10 cellular contexts compared by ENCODE assay signal in genomic region chr4:5712517-5712916, GRCh38. TPM values are rescaled to one million over a fixed set of nuclear protein-coding genes. Genes with fewer than 3 reads are reported as not detected.
DNase-seq lines count a peak whose midpoint lies in the region; ATAC-seq, FAIRE-seq and TF ChIP-seq lines count a peak whose summit lies in the region.
"Had no signal": no experiment of that assay in that cellular context is flagged by ENCODE, and none has a peak within 500 bp of the region (broad histone marks: within the 10 kb centered on the region; RNA-seq: fewer than 3 reads in every experiment).

No MANE protein-coding gene starts in this region.

- intact Hi-C loops in activated CD4-positive, alpha-beta T cell treated with anti-CD3 and anti-CD28 coated beads for 36 hours (cut with DNase I, micrococcal nuclease): loop anchor here in 1 of 2 experiments (1.0 kb wide), 1 partner anchor 46 kb away; no protein-coding TSS in a partner anchor
- intact Hi-C loops in K562 (cut with micrococcal nuclease) (no loop called here), left lung (cut with DNase I) (no loop called here)

- no peak overlapping the region for H3K4ac ChIP-seq in trophoblast cell (ENCODE audit: low read depth, low read length)

- no peak overlapping the region for H4K12ac ChIP-seq in trophoblast cell (ENCODE audit: low read depth, low read length)

- no peak overlapping the region for H3K4me3 Mint-ChIP-seq in activated CD4-positive, alpha-beta T cell treated with anti-CD3 and anti-CD28 coated beads for 36 hours

- peaks cover 26% of the 10 kb centered on the region for H3K9me3 Mint-ChIP-seq in activated CD4-positive, alpha-beta T cell treated with anti-CD3 and anti-CD28 coated beads for 36 hours (ENCODE audit: low read depth)

- H2BK12ac ChIP-seq in trophoblast cell (ENCODE audit: low read length): no peak overlapping the region

- ATAC-seq in activated CD4-positive, alpha-beta T cell treated with anti-CD3 and anti-CD28 coated beads for 36 hours: peak; percentile 66
- ATAC-seq in HG03432 (IDR thresholded peaks at IDR 0.05; ENCODE audit: unreplicated experiment): peak; percentile 56
- no peak for ATAC-seq in K562
- no peak for ATAC-seq in left lung
- ATAC-seq: left cardiac atrium had no signal

- TSS peak; percentile 41 for BruUV-seq in K562 (replicated peaks; lab: Mats Ljungman, UMichigan)

- no peak overlapping the region for H2BK120ac ChIP-seq in trophoblast cell (ENCODE audit: insufficient read depth, low read length, poor library complexity)

- in situ Hi-C loops in K562 (cut with MboI): no loop called here

- no peaks in the 10 kb centered on the region for H4K20me1 ChIP-seq in K562 (replicated peaks; ENCODE audit: control insufficient read depth, insufficient read depth, low read length)

- no peaks in the 10 kb centered on the region for H3K9me1 ChIP-seq in K562 (ENCODE audit: control insufficient read depth, insufficient read depth, low read length)

- H3K36me3 Mint-ChIP-seq in activated CD4-positive, alpha-beta T cell treated with anti-CD3 and anti-CD28 coated beads for 36 hours (ENCODE audit: low read depth): peaks cover 1% of the 10 kb centered on the region

- 7% methylated on average over 7 of the region's 7 CpGs for WGBS in K562 (ENCODE audit: insufficient coverage, low coverage, missing lambda C conversion rate)
- no CpG with 5 or more reads among the region's 7 CpGs for WGBS in trophoblast cell (ENCODE audit: extremely low coverage, insufficient coverage, insufficient read length)

- H3K4me2 ChIP-seq in K562 (ENCODE audit: insufficient read depth, low read length) (no peak overlapping the region), trophoblast cell (ENCODE audit: low read length) (no peak overlapping the region)

- peak overlapping the region; percentile 18 for H3K23ac ChIP-seq in trophoblast cell (ENCODE audit: low read length)

- H3K79me2 ChIP-seq in K562 (ENCODE audit: control insufficient read depth, insufficient read depth, low read length) (no peaks in the 10 kb centered on the region), trophoblast cell (ENCODE audit: control insufficient read depth, insufficient read depth, low read length, poor library complexity) (peaks cover 7% of the 10 kb centered on the region)

- peaks cover 0 to 20% of the 10 kb centered on the region in 2 experiments; a peak in 4 of 5 replicates for H3K4me1 ChIP-seq in K562 (replicated peaks in 1 of 2; ENCODE audit: control insufficient read depth in 2 of 2, insufficient read depth in 2 of 2, low read length in 2 of 2)
- H3K4me1 ChIP-seq in trophoblast cell (ENCODE audit: control insufficient read depth in 1 of 2, insufficient read depth in 2 of 2, low read length in 2 of 2): peaks cover 6 to 23% of the 10 kb centered on the region in 2 experiments
- H3K4me1 ChIP-seq in left lung: peaks cover 5 to 21% of the 10 kb centered on the region in 2 donors

- H4K8ac ChIP-seq in trophoblast cell (ENCODE audit: low read depth, low read length): no peak overlapping the region

- H3K79me1 ChIP-seq in trophoblast cell (ENCODE audit: low read length): peaks cover 13% of the 10 kb centered on the region

- peak; percentile 44 for DNase-seq in activated CD4-positive, alpha-beta T cell treated with anti-CD3 and anti-CD28 coated beads for 36 hours
- DNase-seq in activated CD4-positive, alpha-beta T cell treated with anti-CD3 and anti-CD28 coated beads, Interleukin-2, amount 50 U/mL, for 4 hours: no peak
- no peak for DNase-seq in K562 (ENCODE audit: extremely low read depth in 1 of 4, low spot score in 3 of 4)
- peak; percentile 32 to 36 for DNase-seq in trophoblast cell
- DNase-seq in left lung: no peak
- DNase-seq in NCI-H1092 (lab: John Stamatoyannopoulos, UW): no peak
- DNase-seq in globus pallidus (ENCODE audit: low spot score): no peak
- DNase-seq: AML-193, left cardiac atrium had no signal

- FAIRE-seq in K562 (lab: Jason Lieb, UNC): no peak

- no peak overlapping the region for H4K91ac ChIP-seq in trophoblast cell (ENCODE audit: low read depth, low read length)

- peaks cover 2 to 18% of the 10 kb centered on the region in 2 experiments; a peak in 3 of 5 replicates for H3K27me3 ChIP-seq in K562 (ENCODE audit: control insufficient read depth in 2 of 2, insufficient read depth in 2 of 2, low read length in 2 of 2)
- no peaks in the 10 kb centered on the region for H3K27me3 ChIP-seq in trophoblast cell (ENCODE audit: insufficient read depth, low read length)
- peaks cover 0 to 62% of the 10 kb centered on the region in 2 donors for H3K27me3 ChIP-seq in left lung

- H3K36me3 ChIP-seq in K562 (ENCODE audit: control insufficient read depth, insufficient read depth, low read length) (no peaks in the 10 kb centered on the region), trophoblast cell (ENCODE audit: control insufficient read depth in 1 of 2, insufficient read depth in 2 of 2, low read length in 2 of 2) (no peaks in the 10 kb centered on the region), left lung (no peaks in the 10 kb centered on the region)

- no peak overlapping the region for H3K18ac ChIP-seq in trophoblast cell (ENCODE audit: low read length)

- no peak overlapping the region for H3K27ac ChIP-seq in K562 (ENCODE audit: extremely low read depth, low read depth, low read length)
- H3K27ac ChIP-seq in trophoblast cell (ENCODE audit: low read depth, low read length): no peak overlapping the region
- H3K27ac ChIP-seq in left lung: no peak overlapping the region

- no peak overlapping the region for H3K9ac ChIP-seq in K562 (ENCODE audit: insufficient read depth in 1 of 2, low read depth in 2 of 2, low read length in 2 of 2)
- no peak overlapping the region for H3K9ac ChIP-seq in trophoblast cell (ENCODE audit: low read length)

- H2AK5ac ChIP-seq in trophoblast cell (ENCODE audit: low read length): no peak overlapping the region

- H3K4me1 Mint-ChIP-seq in activated CD4-positive, alpha-beta T cell treated with anti-CD3 and anti-CD28 coated beads for 36 hours: peaks cover 16% of the 10 kb centered on the region

- H3K4me3 ChIP-seq in K562 (no peak overlapping the region), trophoblast cell (ENCODE audit: low read depth, low read length) (no peak overlapping the region), left lung (peak overlapping the region in 1 of 2 donors; percentile 45)

- H2BK5ac ChIP-seq in trophoblast cell (ENCODE audit: low read depth, low read length, poor library complexity): no peak overlapping the region

- TF ChIP-seq CTCF in K562 (IDR thresholded peaks at IDR 0.05 in 2 of 3, conservative IDR thresholded peaks at IDR 0.05 in 1 of 3; ENCODE audit: insufficient read depth in 2 of 3, low read depth in 1 of 3, low read length in 3 of 3) (no peak), left lung (IDR thresholded peaks at IDR 0.05) (no peak)

- POLR2A ChIA-PET in activated CD4-positive, alpha-beta T cell treated with anti-CD3 and anti-CD28 coated beads for 36 hours (lab: Charles Lee): no interaction called here
- POLR2A ChIA-PET in K562 (lab: Yijun Ruan, JAX): no interaction called here

- CTCF ChIA-PET in activated CD4-positive, alpha-beta T cell treated with anti-CD3 and anti-CD28 coated beads for 36 hours (lab: Charles Lee): no interaction called here
- CTCF ChIA-PET in K562 (lab: Yijun Ruan, JAX; ENCODE audit: low intra/inter-chr PET ratio): no interaction called here

- no peak overlapping the region for H3K27ac Mint-ChIP-seq in activated CD4-positive, alpha-beta T cell treated with anti-CD3 and anti-CD28 coated beads for 36 hours

- H3K27me3 Mint-ChIP-seq in activated CD4-positive, alpha-beta T cell treated with anti-CD3 and anti-CD28 coated beads for 36 hours: peaks cover 36% of the 10 kb centered on the region

- H3K9me3 ChIP-seq in K562 (replicated peaks; ENCODE audit: control insufficient read depth, insufficient read depth, low read depth, low read length) (no peaks in the 10 kb centered on the region), trophoblast cell (ENCODE audit: insufficient read depth, low read depth, low read length) (no peaks in the 10 kb centered on the region), left lung (peaks cover 0 to 11% of the 10 kb centered on the region in 2 donors)

- no peak for TF ChIP-seq RAD21 in K562 (CRISPR knock-in tag; conservative IDR thresholded peaks at IDR 0.05 in 1 of 2, IDR thresholded peaks at IDR 0.05 in 1 of 2)

- TF ChIP-seq EP300 in K562 (IDR thresholded peaks at IDR 0.05; ENCODE audit: low read length): no peak

- no peak for TF ChIP-seq POLR2A in K562 (conservative IDR thresholded peaks at IDR 0.05)

- H2AFZ ChIP-seq in K562 (ENCODE audit: low read depth, low read length): no peak overlapping the region
- H2AFZ ChIP-seq in trophoblast cell (ENCODE audit: insufficient read depth, low read length, poor library complexity): no peak overlapping the region

- no peak overlapping the region for H3K14ac ChIP-seq in trophoblast cell (ENCODE audit: low read length)

RNA-seq across cellular contexts. Expression of gene EVC, which starts 1.5 kb away (rescaled TPM):
- total RNA-seq in activated CD4-positive, alpha-beta T cell treated with anti-CD3 and anti-CD28 coated beads for 36 hours: 1 to 10 TPM in 1 of 2 experiments, under 1 TPM in 1; 0.71 to 1.5 TPM
- 3.4 and 3.9 TPM in 2 replicates for total RNA-seq in K562 (2011; cell fraction: chromatin; rRNA removed; ENCODE audit: low replicate concordance)
- total RNA-seq in K562 (2011; cell fraction: nucleolus; rRNA removed): 1.3 and 1.6 TPM in 2 replicates
- 1.1 and 2.0 TPM in 2 replicates for total RNA-seq in K562 (2011; cell fraction: nucleoplasm; rRNA removed)
- total RNA-seq in K562 (2014; rRNA removed) (0.91 and 2.3 TPM in 2 replicates), K562 (2014; rRNA removed; fragmentation: Illumina TruSeq; extraction: Trizol) (1.1 and 1.2 TPM in 2 replicates), K562 (2015; rRNA removed; fragmentation: Illumina TruSeq; extraction: Trizol) (1.4 and 1.7 TPM in 2 replicates), K562 (2021) (3.2 and 3.4 TPM in 2 replicates), left lung (10 to 100 TPM; 18.8 to 29.3 TPM)
- polyA plus RNA-seq in K562 (2011; rRNA removed) (0.01 and 0.22 TPM in 2 replicates), K562 (2014; fragmentation: Illumina TruSeq; extraction: Trizol) (1.2 and 1.5 TPM in 2 replicates), K562 (2014; fragmentation: Nextera tagmentation; extraction: Ambion mirVana) (under 1 TPM; 0.03 to 0.08 TPM), K562 (2014; rRNA removed) (2.6 and 2.7 TPM in 2 replicates)
- polyA plus RNA-seq in K562 (2011; cell fraction: cytosol; rRNA removed): 0.01 and 0.10 TPM in 2 replicates
- 0.03 and 1.2 TPM in 2 replicates for polyA plus RNA-seq in K562 (2011; cell fraction: nucleus; rRNA removed)
- 1.3 and 3.9 TPM in 2 replicates for polyA plus RNA-seq in K562 (2012)
- polyA minus RNA-seq in K562 (2011; rRNA and poly(A)+ RNA removed): 0.06 and 0.18 TPM in 2 replicates
- polyA minus RNA-seq in K562 (2011; cell fraction: cytosol; rRNA and poly(A)+ RNA removed): 0.10 TPM in 1 of 2 replicates, not detected in the other
- polyA minus RNA-seq in K562 (2011; cell fraction: nucleus; rRNA and poly(A)+ RNA removed): 0.44 and 1.1 TPM in 2 replicates
- polyA plus RNA-seq in trophoblast cell (2013): 5.0 and 5.1 TPM in 2 replicates

RNA-seq across cellular contexts. Expression of gene EVC2, which starts 4.2 kb away (rescaled TPM):
- total RNA-seq in activated CD4-positive, alpha-beta T cell treated with anti-CD3 and anti-CD28 coated beads for 36 hours: under 1 TPM; 0.48 to 0.65 TPM
- total RNA-seq in K562 (2011; cell fraction: chromatin; rRNA removed; ENCODE audit: low replicate concordance): 0.62 and 0.63 TPM in 2 replicates
- 0.26 and 0.33 TPM in 2 replicates for total RNA-seq in K562 (2011; cell fraction: nucleolus; rRNA removed)
- total RNA-seq in K562 (2011; cell fraction: nucleoplasm; rRNA removed): 0.31 and 0.51 TPM in 2 replicates
- total RNA-seq in K562 (2014; rRNA removed): 0.54 and 0.61 TPM in 2 replicates
- 0.29 and 0.45 TPM in 2 replicates for total RNA-seq in K562 (2014; rRNA removed; fragmentation: Illumina TruSeq; extraction: Trizol)
- total RNA-seq in K562 (2015; rRNA removed; fragmentation: Illumina TruSeq; extraction: Trizol): 0.45 and 0.51 TPM in 2 replicates
- total RNA-seq in K562 (2021): 0.47 and 0.55 TPM in 2 replicates
- 0.03 TPM in 1 of 2 replicates, not detected in the other for polyA plus RNA-seq in K562 (2011; rRNA removed)
- 0.01 TPM in 1 of 2 replicates, not detected in the other for polyA plus RNA-seq in K562 (2011; cell fraction: cytosol; rRNA removed)
- polyA plus RNA-seq in K562 (2011; cell fraction: nucleus; rRNA removed): 0.10 TPM in 1 of 2 replicates, not detected in the other
- 0.36 and 1.2 TPM in 2 replicates for polyA plus RNA-seq in K562 (2012)
- 0.26 and 0.33 TPM in 2 replicates for polyA plus RNA-seq in K562 (2014; fragmentation: Illumina TruSeq; extraction: Trizol)
- polyA plus RNA-seq in K562 (2014; fragmentation: Nextera tagmentation; extraction: Ambion mirVana): under 1 TPM in 1 of 2 experiments, not detected in 1; 0.07 TPM
- 0.36 and 0.42 TPM in 2 replicates for polyA plus RNA-seq in K562 (2014; rRNA removed)
- polyA minus RNA-seq in K562 (2011; rRNA and poly(A)+ RNA removed): 0.04 TPM in 1 of 2 replicates, not detected in the other
- polyA minus RNA-seq in K562 (2011; cell fraction: cytosol; rRNA and poly(A)+ RNA removed): not detected in 2 replicates
- 0.13 TPM in 1 of 2 replicates, not detected in the other for polyA minus RNA-seq in K562 (2011; cell fraction: nucleus; rRNA and poly(A)+ RNA removed)
- 2.1 and 2.3 TPM in 2 replicates for polyA plus RNA-seq in trophoblast cell (2013)
- 1 to 10 TPM; 4.1 to 5.7 TPM for total RNA-seq in left lung

Comparison
In these comparisons a context has a peak if more than half of its experiments do, and no peak if none do; other contexts are left out.
1. DNase-seq: peak in activated CD4-positive, alpha-beta T cell treated with anti-CD3 and anti-CD28 coated beads for 36 hours (single experiment) and trophoblast cell (2 of 2); none in activated CD4-positive, alpha-beta T cell treated with anti-CD3 and anti-CD28 coated beads, Interleukin-2, amount 50 U/mL, for 4 hours (0 of 2), K562 (0 of 4), left lung (0 of 2), NCI-H1092 (single experiment) and globus pallidus (single experiment).
2. ATAC-seq: peak in activated CD4-positive, alpha-beta T cell treated with anti-CD3 and anti-CD28 coated beads for 36 hours (single experiment) and HG03432 (single experiment); none in K562 (single experiment) and left lung (single experiment).
3. RNA of gene EVC, which starts 1.5 kb away (total RNA-seq): 18.8 to 29.3 TPM in left lung; 0.91 to 3.9 TPM in K562 and 0.71 to 1.5 TPM in activated CD4-positive, alpha-beta T cell treated with anti-CD3 and anti-CD28 coated beads for 36 hours; every median in the first group is over 4 times any median in the second.